11 cellular contexts compared by ENCODE assay signal in genomic region chr1:150881331-150882070, GRCh38. TPM values are rescaled to one million over a fixed set of nuclear protein-coding genes. Genes with fewer than 3 reads are reported as not detected.
DNase-seq lines count a peak whose midpoint lies in the region; ATAC-seq and TF ChIP-seq lines count a peak whose summit lies in the region.
"Had no signal": no experiment of that assay in that cellular context is flagged by ENCODE, and none has a peak within 500 bp of the region (broad histone marks: within the 10 kb centered on the region; RNA-seq: fewer than 3 reads in every experiment).

No MANE protein-coding gene starts in this region.

- H3K9me3 Mint-ChIP-seq in glutamatergic neuron (ENCODE audit: unreplicated experiment), result peaks cover 1% of the 10 kb centered on the region

- H3K4me3 ChIP-seq in right atrium auricular region, result no peak overlapping the region
- no peak overlapping the region for H3K4me3 ChIP-seq in subcutaneous abdominal adipose tissue (ENCODE audit: low read depth in 1 of 5, low read length in 5 of 5)
- H3K4me3 ChIP-seq: prostate gland had no signal

- H3K9me3 ChIP-seq in right atrium auricular region (no peaks in the 10 kb centered on the region), subcutaneous abdominal adipose tissue (ENCODE audit: control insufficient read depth in 5 of 5, low read length in 5 of 5) (no peaks in the 10 kb centered on the region)
- H3K9me3 ChIP-seq: prostate gland had no signal

- TF ChIP-seq CTCF in right atrium auricular region (IDR thresholded peaks at IDR 0.05), result no peak
- no peak for TF ChIP-seq CTCF in glutamatergic neuron (IDR thresholded peaks at IDR 0.05; ENCODE audit: partially characterized antibody, unreplicated experiment)

- H3K27me3 Mint-ChIP-seq in glutamatergic neuron (ENCODE audit: unreplicated experiment), result no peaks in the 10 kb centered on the region

- H3K4me1 Mint-ChIP-seq in glutamatergic neuron (ENCODE audit: low read depth, unreplicated experiment), result no peaks in the 10 kb centered on the region

- H3K4me3 Mint-ChIP-seq in glutamatergic neuron (ENCODE audit: unreplicated experiment), result no peak overlapping the region

- no peak overlapping the region for H3K9ac ChIP-seq in subcutaneous abdominal adipose tissue (ENCODE audit: low read length in 5 of 5)

- H3K4me1 ChIP-seq in right atrium auricular region, result no peaks in the 10 kb centered on the region
- peaks cover 0 to 21% (median 4%) of the 10 kb centered on the region in 5 donors for H3K4me1 ChIP-seq in subcutaneous abdominal adipose tissue (ENCODE audit: control insufficient read depth in 5 of 5, insufficient read depth in 5 of 5, low read length in 5 of 5)
- H3K4me1 ChIP-seq: prostate gland had no signal

- DNase-seq in HS-5 (ENCODE audit: low read depth), result peak; percentile 94
- peak; percentile 99 for DNase-seq in amniotic epithelial cell (ENCODE audit: low read depth)
- DNase-seq in right atrium auricular region (ENCODE audit: low spot score), result no peak
- no peak for DNase-seq in glutamatergic neuron
- DNase-seq in NCI-H1092 (lab: John Stamatoyannopoulos, UW), result no peak
- DNase-seq in NCI-H2081 treated with DMSO at 0.1 percent for 48 hours (lab: John Stamatoyannopoulos, UW), result no peak
- DNase-seq: activated naive CD4-positive, alpha-beta T cell treated with anti-CD3 and anti-CD28 coated beads, Interleukin-2, amount 50 U/mL, for 16 hours had no signal

- peak overlapping the region; percentile 33 to 63 for H3K27ac ChIP-seq in right atrium auricular region
- H3K27ac ChIP-seq in subcutaneous abdominal adipose tissue (ENCODE audit: low read depth, low read length), result peak overlapping the region; percentile 85
- H3K27ac ChIP-seq: prostate gland had no signal

- no peaks in the 10 kb centered on the region for H3K36me3 Mint-ChIP-seq in glutamatergic neuron (ENCODE audit: unreplicated experiment)

- no peak for ATAC-seq in GM21447 (IDR thresholded peaks at IDR 0.05; ENCODE audit: unreplicated experiment)

- H3K27me3 ChIP-seq in right atrium auricular region (no peaks in the 10 kb centered on the region), subcutaneous abdominal adipose tissue (ENCODE audit: control insufficient read depth in 5 of 5, insufficient read depth in 4 of 5, low read length in 5 of 5) (no peaks in the 10 kb centered on the region)

- no peak overlapping the region for H3K27ac Mint-ChIP-seq in glutamatergic neuron (ENCODE audit: unreplicated experiment)

- no peaks in the 10 kb centered on the region for H3K36me3 ChIP-seq in right atrium auricular region
- H3K36me3 ChIP-seq in subcutaneous abdominal adipose tissue (ENCODE audit: control insufficient read depth in 5 of 5, insufficient read depth in 5 of 5, low read length in 5 of 5), result no peaks in the 10 kb centered on the region
- H3K36me3 ChIP-seq: prostate gland had no signal

RNA-seq across cellular contexts. Expression of gene ARNT, which starts 5.1 kb away (rescaled TPM):
- total RNA-seq in right atrium auricular region, result 10 to 100 TPM; 28.3 to 40.3 TPM
- 39.1 TPM for total RNA-seq in glutamatergic neuron (ENCODE audit: unreplicated experiment)

RNA-seq across cellular contexts. Expression of gene CTXND2, which starts 5.4 kb away (rescaled TPM):
- under 1 TPM; 0.28 to 0.41 TPM for total RNA-seq in right atrium auricular region
- total RNA-seq in glutamatergic neuron (ENCODE audit: unreplicated experiment), result not detected
- total RNA-seq: NCI-H460 had no signal

RNA-seq across cellular contexts. Expression of gene SETDB1, which starts 44.7 kb away (rescaled TPM):
- total RNA-seq in right atrium auricular region, result 10 to 100 TPM; 18.6 to 18.9 TPM
- total RNA-seq in glutamatergic neuron (ENCODE audit: unreplicated experiment), result 57.0 TPM

Comparison
In these comparisons a context has a peak if more than half of its experiments do, and no peak if none do; other contexts are left out.
1. DNase-seq: peak in HS-5 (single experiment) and amniotic epithelial cell (single experiment); none in right atrium auricular region (single experiment), glutamatergic neuron (single experiment), NCI-H1092 (single experiment) and NCI-H2081 treated with DMSO at 0.1 percent for 48 hours (single experiment).